19 cellular contexts compared by ENCODE assay signal in genomic region chr5:66118294-66118693, GRCh38.
"Had no signal": no experiment of that assay in that cellular context is flagged by ENCODE, and none has a peak within 500 bp of the region (broad histone marks: within the 10 kb centered on the region; RNA-seq: fewer than 3 reads in every experiment).

No MANE protein-coding gene starts in this region.

- H3K4me3 ChIP-seq: gastroesophageal sphincter, hepatocyte, psoas muscle, sigmoid colon, skin epidermis, stomach had no signal

- H3K27me3 ChIP-seq: gastroesophageal sphincter, hepatocyte, sigmoid colon, stomach had no signal

- H3K36me3 ChIP-seq: gastroesophageal sphincter, sigmoid colon, stomach had no signal

- H3K4me1 ChIP-seq: gastroesophageal sphincter, psoas muscle, sigmoid colon, stomach had no signal

- H3K27me3 Mint-ChIP-seq: stimulated activated naive B cell treated with anti-CD40 and anti-IgM and Interleukin-4, amounts not matched to agents 10 μg/mL and 1 μg/mL and 100 μg/mL, for 72 hours had no signal

- H3K27ac ChIP-seq: gastroesophageal sphincter, hepatocyte, psoas muscle, sigmoid colon, skin epidermis, stomach had no signal

- H3K9me3 ChIP-seq: gastroesophageal sphincter, psoas muscle, sigmoid colon had no signal

- DNase-seq: effector memory CD4-positive, alpha-beta T cell; glutamatergic neuron; kidney; left colon; mammary epithelial cell; naive thymus-derived CD4-positive, alpha-beta T cell; nephron progenitor cell; psoas muscle; retina; sigmoid colon; stimulated activated CD4-positive, alpha-beta T cell treated with anti-CD3 and anti-CD28 coated beads, Interleukin-2, amount 100 ng/mL, for 24 hours; stimulated activated CD4-positive, alpha-beta T cell treated with anti-CD3 and anti-CD28 coated beads, Interleukin-4, amount 100 ng/mL, for 4 hours; stimulated activated naive B cell treated with anti-CD40 and anti-IgM and Interleukin-4, amounts not matched to agents 10 μg/mL and 1 μg/mL and 100 μg/mL, for 72 hours; stomach; trophoblast cell had no signal

- H3K4me1 Mint-ChIP-seq: naive thymus-derived CD4-positive, alpha-beta T cell; nephron progenitor cell; stimulated activated naive B cell treated with anti-CD40 and anti-IgM and Interleukin-4, amounts not matched to agents 10 μg/mL and 1 μg/mL and 100 μg/mL, for 72 hours had no signal

- H3K4me3 Mint-ChIP-seq: naive thymus-derived CD4-positive, alpha-beta T cell; nephron progenitor cell; stimulated activated naive B cell treated with anti-CD40 and anti-IgM and Interleukin-4, amounts not matched to agents 10 μg/mL and 1 μg/mL and 100 μg/mL, for 72 hours had no signal

- ATAC-seq: esophagus mucosa; gastroesophageal sphincter; left colon; naive thymus-derived CD4-positive, alpha-beta T cell; psoas muscle; stimulated activated naive B cell treated with anti-CD40 and anti-IgM and Interleukin-4, amounts not matched to agents 10 μg/mL and 1 μg/mL and 100 μg/mL, for 72 hours had no signal

- H3K36me3 Mint-ChIP-seq: stimulated activated naive B cell treated with anti-CD40 and anti-IgM and Interleukin-4, amounts not matched to agents 10 μg/mL and 1 μg/mL and 100 μg/mL, for 72 hours had no signal

- H3K27ac Mint-ChIP-seq: naive thymus-derived CD4-positive, alpha-beta T cell; nephron progenitor cell; stimulated activated naive B cell treated with anti-CD40 and anti-IgM and Interleukin-4, amounts not matched to agents 10 μg/mL and 1 μg/mL and 100 μg/mL, for 72 hours had no signal
